In the genomic region with DNA sequence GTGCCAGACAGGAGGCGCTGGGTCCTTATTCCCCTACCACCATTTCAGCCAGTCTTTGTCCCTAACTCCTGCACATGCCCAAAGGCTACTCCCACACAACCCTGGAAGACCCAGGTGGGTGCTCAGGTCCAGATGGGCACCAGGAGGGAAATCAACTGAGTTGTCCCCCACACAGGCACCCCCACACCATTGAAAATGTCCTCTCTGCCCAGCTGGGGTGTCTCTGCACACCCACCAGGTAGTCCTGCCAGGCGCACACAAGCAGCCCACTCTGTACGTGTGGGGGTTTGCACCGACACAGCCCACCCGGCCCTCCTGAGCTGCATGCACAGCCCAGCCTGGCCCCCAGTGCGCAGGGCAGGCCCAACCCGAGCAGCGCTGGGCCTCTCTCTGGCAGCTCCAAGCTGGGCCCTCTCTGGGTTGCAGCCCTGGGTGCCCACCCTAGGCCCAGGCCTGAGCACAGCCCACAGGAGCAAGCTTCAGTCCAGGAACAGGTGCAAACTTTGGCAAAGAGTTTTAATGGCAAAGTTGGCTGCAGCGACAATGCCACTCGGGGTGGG, we compare ENCODE assay signal across 33 cellular contexts. TPM values are rescaled to one million over a fixed set of nuclear protein-coding genes. Genes with fewer than 3 reads are reported as not detected.
A peak's percentile ranks its signal among the peaks of the same experiment; 100 is the strongest.
DNase-seq lines count a peak whose midpoint lies in the region; ATAC-seq and TF ChIP-seq lines count a peak whose summit lies in the region.
"Had no signal": no experiment of that assay in that cellular context is flagged by ENCODE, and none has a peak within 500 bp of the region (broad histone marks: within the 10 kb centered on the region; RNA-seq: fewer than 3 reads in every experiment).

No MANE protein-coding gene starts in this region.

- H3K23ac ChIP-seq in IMR-90 (ENCODE audit: low read depth, low read length) = no peak overlapping the region

- no TSS peak for BruUV-seq in IMR-90 (replicated peaks; lab: Mats Ljungman, UMichigan)

- no peak overlapping the region for H3K18ac ChIP-seq in IMR-90 (ENCODE audit: low read depth, low read length)

- no peak overlapping the region for H3K9ac ChIP-seq in IMR-90 (ENCODE audit: low read depth, low read length)
- H3K9ac ChIP-seq: SK-N-SH had no signal

- H3K36me3 ChIP-seq in cardiac muscle cell (no peaks in the 10 kb centered on the region), IMR-90 (ENCODE audit: control insufficient read depth, insufficient read depth, low read length) (peaks cover 14% of the 10 kb centered on the region)

- DNase-seq in cardiac muscle cell (ENCODE audit: low read depth in 1 of 2, low spot score in 1 of 2) (no peak), Right ventricle myocardium inferior (ENCODE audit: missing footprints) (no peak), IMR-90 (no peak), memory B cell (ENCODE audit: low spot score in 2 of 2) (no peak), type B pancreatic cell (ENCODE audit: extremely low spot score, unreplicated experiment) (no peak), NCI-H510A (lab: John Stamatoyannopoulos, UW) (no peak), Ammon's horn (ENCODE audit: low spot score) (no peak)
- DNase-seq: activated CD4-positive, alpha-beta T cell treated with anti-CD3 and anti-CD28 coated beads for 1 hour; activated gamma-delta T cell treated with Interleukin-2 at 50 U/mL for 16 hours; activated T-cell treated with anti-CD3 and anti-CD28 coated beads, Interleukin-2, amount 50 U/mL, for 4 hours; COR-L47; dermis blood vessel endothelial cell; foreskin fibroblast; head of caudate nucleus; Kasumi-1; NCI-H1436; NCI-H2081 treated with DMSO at 0.1 percent for 48 hours; NCI-H2227 treated with DMSO at 0.1 percent for 48 hours; NCI-H526 treated with DMSO at 0.1 percent for 48 hours; NK-92 treated with Interleukin-12 subunit alpha and Interleukin-12 subunit beta, amount 100 ng/mL, for 24 hours; SK-N-SH; stimulated activated CD4-positive, alpha-beta T cell treated with anti-CD3 and anti-CD28 coated beads, Interleukin-15, amount 100 ng/mL, for 24 hours; stimulated activated naive CD4-positive, alpha-beta T cell; testis had no signal

- POLR2A ChIA-PET in IMR-90 (lab: Charles Lee; ENCODE audit: unreplicated experiment) = no interaction called here

- no peak overlapping the region for H3K56ac ChIP-seq in IMR-90 (ENCODE audit: extremely low read depth, insufficient read depth, low read length)

- H3K4me2 ChIP-seq in IMR-90 (ENCODE audit: low read depth, low read length) = no peak overlapping the region

- no peak overlapping the region for H2BK120ac ChIP-seq in IMR-90 (ENCODE audit: low read depth, low read length)

- intact Hi-C loops in Right ventricle myocardium inferior (cut with DNase I) = loop anchor here (5.0 kb wide), 1 partner anchor 428 kb away; a partner anchor contains a TSS
- intact Hi-C loops in IMR-90 (cut with micrococcal nuclease) = no loop called here

- peaks cover 5% of the 10 kb centered on the region for H3K4me1 Mint-ChIP-seq in memory B cell
- peaks cover 3% of the 10 kb centered on the region for H3K4me1 Mint-ChIP-seq in type B pancreatic cell (ENCODE audit: unreplicated experiment)
- H3K4me1 Mint-ChIP-seq: central memory CD8-positive, alpha-beta T cell had no signal

- H3K4me3 Mint-ChIP-seq in memory B cell = peak overlapping the region; percentile 35
- peak overlapping the region; percentile 58 for H3K4me3 Mint-ChIP-seq in type B pancreatic cell
- H3K4me3 Mint-ChIP-seq: activated T-cell treated with anti-CD3 and anti-CD28 coated beads, Interleukin-2, amount 50 U/mL, for 4 hours had no signal

- CTCF ChIA-PET in IMR-90 (lab: Yijun Ruan, JAX) = no interaction called here

- TF ChIP-seq POLR2A in IMR-90 (IDR thresholded peaks at IDR 0.05; ENCODE audit: low read depth, low read length) = no peak

- H3K36me3 Mint-ChIP-seq in memory B cell = no peaks in the 10 kb centered on the region
- H3K36me3 Mint-ChIP-seq in type B pancreatic cell = no peaks in the 10 kb centered on the region

- H2AFZ ChIP-seq in IMR-90 (replicated peaks; ENCODE audit: low read length, poor library complexity) = no peak overlapping the region

- no peak overlapping the region for H2BK5ac ChIP-seq in IMR-90 (ENCODE audit: low read depth, low read length, poor library complexity, severe bottlenecking)

- ATAC-seq in Right ventricle myocardium inferior = no peak
- ATAC-seq in IMR-90 (ENCODE audit: low read depth) = no peak
- ATAC-seq in memory B cell (ENCODE audit: low read depth) = no peak
- ATAC-seq: activated T-cell treated with anti-CD3 and anti-CD28 coated beads, Interleukin-2, amount 50 U/mL, for 4 hours had no signal

- no peak overlapping the region for H4K8ac ChIP-seq in IMR-90 (ENCODE audit: low read depth in 2 of 2, low read length in 2 of 2)

- dilution Hi-C loops in IMR-90 (cut with HindIII; ENCODE audit: low sequenced_read_pairs, unreplicated experiment) = no loop called here

- H3K4me3 ChIP-seq in cardiac muscle cell (no peak overlapping the region), IMR-90 (ENCODE audit: insufficient read depth, low read depth, low read length) (no peak overlapping the region)
- H3K4me3 ChIP-seq: esophagus muscularis mucosa, testis had no signal

- no peak overlapping the region for H2BK15ac ChIP-seq in IMR-90 (ENCODE audit: low read depth, low read length)

- no peak overlapping the region for H3K27ac Mint-ChIP-seq in memory B cell
- no peak overlapping the region for H3K27ac Mint-ChIP-seq in type B pancreatic cell

- TF ChIP-seq RAD21 in IMR-90 (IDR thresholded peaks at IDR 0.05; ENCODE audit: low read length) = no peak

- H4K91ac ChIP-seq in IMR-90 (ENCODE audit: insufficient read depth, low read depth, low read length) = no peak overlapping the region

- TF ChIP-seq CTCF in cardiac muscle cell (IDR thresholded peaks at IDR 0.05; ENCODE audit: low read depth, low read length) (no peak), IMR-90 (conservative IDR thresholded peaks at IDR 0.05; ENCODE audit: low read depth, low read length) (no peak), type B pancreatic cell (conservative IDR thresholded peaks at IDR 0.05) (no peak)

- H3K4me1 ChIP-seq in cardiac muscle cell (ENCODE audit: low read depth) (peaks cover 31% of the 10 kb centered on the region), IMR-90 (ENCODE audit: control insufficient read depth, insufficient read depth, low read length) (peaks cover 17% of the 10 kb centered on the region)

- in situ Hi-C loops in IMR-90 (cut with MboI; ENCODE audit: low sequenced_read_pairs) = no loop called here

- peak overlapping the region; percentile 80 for H3K27ac ChIP-seq in cardiac muscle cell
- H3K27ac ChIP-seq in IMR-90 (ENCODE audit: insufficient read depth, low read length) = no peak overlapping the region
- H3K27ac ChIP-seq: esophagus muscularis mucosa, HL-60, testis had no signal

- no peak overlapping the region for H3K4ac ChIP-seq in IMR-90 (ENCODE audit: low read depth, low read length)

- peaks cover 0 to 4% of the 10 kb centered on the region in 2 experiments; a peak in 1 of 4 replicates for H3K79me1 ChIP-seq in IMR-90 (ENCODE audit: low read depth in 1 of 2, low read length in 2 of 2)

- no peak overlapping the region for H2BK20ac ChIP-seq in IMR-90 (ENCODE audit: low read depth, low read length)

- H2AK9ac ChIP-seq in IMR-90 (replicated peaks; ENCODE audit: low read depth, low read length, poor library complexity) = peak overlapping the region; percentile 42

- no peak overlapping the region for H2AK5ac ChIP-seq in IMR-90 (ENCODE audit: low read depth, low read length)

- H4K5ac ChIP-seq in IMR-90 (ENCODE audit: low read depth, low read length) = no peak overlapping the region

- WGBS in IMR-90 (ENCODE audit: extremely low coverage in 2 of 2, insufficient read length in 1 of 2), 2 experiments = 91% methylated on average over 8 of the region's 10 CpGs; no CpG with 5 or more reads in 1 of the 2 experiments

- H3K9me3 Mint-ChIP-seq in memory B cell (no peaks in the 10 kb centered on the region), type B pancreatic cell (no peaks in the 10 kb centered on the region)
- H3K9me3 Mint-ChIP-seq: activated T-cell treated with anti-CD3 and anti-CD28 coated beads, Interleukin-2, amount 50 U/mL, for 4 hours; central memory CD8-positive, alpha-beta T cell had no signal

- no peak overlapping the region for H3K14ac ChIP-seq in IMR-90 (replicated peaks; ENCODE audit: low read depth, low read length)

- H3K27me3 Mint-ChIP-seq in memory B cell (peaks cover 4% of the 10 kb centered on the region), type B pancreatic cell (no peaks in the 10 kb centered on the region)
- H3K27me3 Mint-ChIP-seq: central memory CD8-positive, alpha-beta T cell had no signal

- no peaks in the 10 kb centered on the region for H3K27me3 ChIP-seq in cardiac muscle cell
- H3K27me3 ChIP-seq in IMR-90 (ENCODE audit: control insufficient read depth, insufficient read depth, low read length) = no peaks in the 10 kb centered on the region
- H3K27me3 ChIP-seq: esophagus muscularis mucosa, testis had no signal

- peaks cover 3% of the 10 kb centered on the region; the same call in 1 of the 2 replicates for H3K9me1 ChIP-seq in IMR-90 (ENCODE audit: insufficient read depth, low read length)

- H3K9me3 ChIP-seq in cardiac muscle cell (ENCODE audit: low read depth) (no peaks in the 10 kb centered on the region), IMR-90 (ENCODE audit: control insufficient read depth, insufficient read depth, low read length) (no peaks in the 10 kb centered on the region)
- H3K9me3 ChIP-seq: esophagus muscularis mucosa, SK-N-SH, testis had no signal

- no peaks in the 10 kb centered on the region for H4K20me1 ChIP-seq in IMR-90 (ENCODE audit: insufficient read depth, low read length)

RNA-seq across cellular contexts. Expression of a gene that starts 2.2 kb away (rescaled TPM):
- total RNA-seq in cardiac muscle cell (19.3 and 23.1 TPM in 2 replicates), Right ventricle myocardium inferior (26.0 TPM), IMR-90 (2012; rRNA removed) (not detected in 2 replicates), type B pancreatic cell (ENCODE audit: low replicate concordance) (12.1 and 15.7 TPM in 2 replicates)
- polyA plus RNA-seq in cardiac muscle cell (6.1 and 8.1 TPM in 2 replicates), IMR-90 (2012; rRNA removed) (1.2 and 1.6 TPM in 2 replicates)
- polyA plus RNA-seq in IMR-90 (2012; cell fraction: cytosol; rRNA removed) = 1.3 and 3.7 TPM in 2 replicates
- 3.4 and 10.0 TPM in 2 replicates for polyA plus RNA-seq in IMR-90 (2012; cell fraction: nucleus; rRNA removed; ENCODE audit: low replicate concordance)
- total RNA-seq: dermis blood vessel endothelial cell had no signal
- polyA plus RNA-seq: keratinocyte had no signal

RNA-seq across cellular contexts. Expression of a gene that starts 5.1 kb away (rescaled TPM):
- total RNA-seq in cardiac muscle cell (5.8 and 7.0 TPM in 2 replicates), Right ventricle myocardium inferior (not detected), IMR-90 (2012; rRNA removed) (0.18 TPM in 1 of 2 replicates, not detected in the other), type B pancreatic cell (ENCODE audit: low replicate concordance) (0.86 and 1.5 TPM in 2 replicates)
- polyA plus RNA-seq in cardiac muscle cell (3.1 and 6.6 TPM in 2 replicates), IMR-90 (2012; rRNA removed) (0.84 and 0.93 TPM in 2 replicates)
- 1.1 and 1.6 TPM in 2 replicates for polyA plus RNA-seq in IMR-90 (2012; cell fraction: cytosol; rRNA removed)
- 1.1 and 2.5 TPM in 2 replicates for polyA plus RNA-seq in IMR-90 (2012; cell fraction: nucleus; rRNA removed; ENCODE audit: low replicate concordance)

RNA-seq across cellular contexts. Expression of a gene that starts 7.5 kb away (rescaled TPM):
- 0.32 TPM in 1 of 2 replicates, not detected in the other for total RNA-seq in cardiac muscle cell
- polyA plus RNA-seq in cardiac muscle cell = 0.12 TPM in 1 of 2 replicates, not detected in the other
- total RNA-seq in Right ventricle myocardium inferior = not detected
- not detected in 2 replicates for total RNA-seq in IMR-90 (2012; rRNA removed)
- not detected in 2 replicates for polyA plus RNA-seq in IMR-90 (2012; rRNA removed)
- not detected in 2 replicates for polyA plus RNA-seq in IMR-90 (2012; cell fraction: cytosol; rRNA removed)
- 0.12 TPM in 1 of 2 replicates, not detected in the other for polyA plus RNA-seq in IMR-90 (2012; cell fraction: nucleus; rRNA removed; ENCODE audit: low replicate concordance)
- total RNA-seq in type B pancreatic cell (ENCODE audit: low replicate concordance) = 0.36 and 0.48 TPM in 2 replicates
- total RNA-seq: activated T-cell treated with anti-CD3 and anti-CD28 coated beads, Interleukin-2, amount 50 U/mL, for 4 hours; dermis blood vessel endothelial cell; esophagus muscularis mucosa; liver; T-helper 2 cell treated with Interferon-gamma antibody and Interleukin-4, amounts not matched to agents 100 ng/mL and 5 ng/mL, for 36 hours had no signal
- polyA plus RNA-seq: BJ, keratinocyte, liver had no signal

RNA-seq across cellular contexts. Expression of a gene that starts 10.9 kb away (rescaled TPM):
- total RNA-seq in cardiac muscle cell = 0.25 TPM in 1 of 2 replicates, not detected in the other
- 0.24 TPM in 1 of 2 replicates, not detected in the other for polyA plus RNA-seq in cardiac muscle cell
- total RNA-seq in Right ventricle myocardium inferior = not detected
- total RNA-seq in IMR-90 (2012; rRNA removed) = not detected in 2 replicates
- polyA plus RNA-seq in IMR-90 (2012; rRNA removed) = not detected in 2 replicates
- not detected in 2 replicates for polyA plus RNA-seq in IMR-90 (2012; cell fraction: cytosol; rRNA removed)
- 0.09 TPM in 1 of 2 replicates, not detected in the other for polyA plus RNA-seq in IMR-90 (2012; cell fraction: nucleus; rRNA removed; ENCODE audit: low replicate concordance)
- total RNA-seq in type B pancreatic cell (ENCODE audit: low replicate concordance) = 0.41 and 0.81 TPM in 2 replicates
- total RNA-seq: activated T-cell treated with anti-CD3 and anti-CD28 coated beads, Interleukin-2, amount 50 U/mL, for 4 hours; dermis blood vessel endothelial cell; esophagus muscularis mucosa; liver; omental fat pad; pulmonary artery endothelial cell; T-helper 2 cell treated with Interferon-gamma antibody and Interleukin-4, amounts not matched to agents 100 ng/mL and 5 ng/mL, for 36 hours had no signal
- polyA plus RNA-seq: BJ, keratinocyte, liver, SK-N-SH had no signal

RNA-seq across cellular contexts. Expression of a gene that starts 14.3 kb away (rescaled TPM):
- 13.1 and 17.5 TPM in 2 replicates for total RNA-seq in cardiac muscle cell
- polyA plus RNA-seq in cardiac muscle cell = 9.1 and 18.1 TPM in 2 replicates
- 5.9 TPM for total RNA-seq in Right ventricle myocardium inferior
- 0.90 and 1.1 TPM in 2 replicates for total RNA-seq in IMR-90 (2012; rRNA removed)
- polyA plus RNA-seq in IMR-90 (2012; rRNA removed) = 10.6 and 14.0 TPM in 2 replicates
- 4.5 and 5.9 TPM in 2 replicates for polyA plus RNA-seq in IMR-90 (2012; cell fraction: cytosol; rRNA removed)
- 35.3 and 101 TPM in 2 replicates for polyA plus RNA-seq in IMR-90 (2012; cell fraction: nucleus; rRNA removed; ENCODE audit: low replicate concordance)
- 18.9 and 28.0 TPM in 2 replicates for total RNA-seq in type B pancreatic cell (ENCODE audit: low replicate concordance)

Comparison
In these comparisons a context has a peak if more than half of its experiments do, and no peak if none do; other contexts are left out.
1. RNA of a gene that starts 2.2 kb away (total RNA-seq): 26.0 TPM in Right ventricle myocardium inferior (single experiment), 19.3 to 23.1 TPM in cardiac muscle cell and 12.1 to 15.7 TPM in type B pancreatic cell; not detected in IMR-90; every median in the first group is over 10 times any median in the second.